1 cellular context compared by ENCODE assay signal in the genomic region with DNA sequence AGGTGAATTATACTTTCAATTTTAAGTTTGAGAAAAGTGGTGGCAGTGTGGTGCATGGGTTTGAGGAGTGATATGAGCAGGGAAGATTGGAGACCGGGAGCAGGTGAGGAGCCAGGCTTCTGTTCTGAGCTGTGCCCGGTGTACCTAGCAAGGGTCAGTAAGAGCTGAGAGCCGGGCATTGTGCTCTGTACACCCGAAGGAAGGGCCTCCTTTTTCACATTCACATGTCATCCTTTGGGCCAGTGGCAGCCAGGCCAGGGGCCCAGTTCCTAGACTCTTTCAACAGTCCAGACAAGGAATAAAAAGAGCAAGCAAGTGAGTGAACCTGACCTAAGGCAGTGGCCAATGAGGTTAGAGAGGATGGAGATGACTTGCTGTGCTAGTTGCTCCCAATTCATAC.
A peak's percentile ranks its signal among the peaks of the same experiment; 100 is the strongest.
TF ChIP-seq lines count a peak whose summit lies in the region.

No MANE protein-coding gene starts in this region.

TF ChIP-seq in HepG2, 621 proteins besides CTCF, POLR2A, EP300 and RAD21:
- TF ChIP-seq, protein P1, sequence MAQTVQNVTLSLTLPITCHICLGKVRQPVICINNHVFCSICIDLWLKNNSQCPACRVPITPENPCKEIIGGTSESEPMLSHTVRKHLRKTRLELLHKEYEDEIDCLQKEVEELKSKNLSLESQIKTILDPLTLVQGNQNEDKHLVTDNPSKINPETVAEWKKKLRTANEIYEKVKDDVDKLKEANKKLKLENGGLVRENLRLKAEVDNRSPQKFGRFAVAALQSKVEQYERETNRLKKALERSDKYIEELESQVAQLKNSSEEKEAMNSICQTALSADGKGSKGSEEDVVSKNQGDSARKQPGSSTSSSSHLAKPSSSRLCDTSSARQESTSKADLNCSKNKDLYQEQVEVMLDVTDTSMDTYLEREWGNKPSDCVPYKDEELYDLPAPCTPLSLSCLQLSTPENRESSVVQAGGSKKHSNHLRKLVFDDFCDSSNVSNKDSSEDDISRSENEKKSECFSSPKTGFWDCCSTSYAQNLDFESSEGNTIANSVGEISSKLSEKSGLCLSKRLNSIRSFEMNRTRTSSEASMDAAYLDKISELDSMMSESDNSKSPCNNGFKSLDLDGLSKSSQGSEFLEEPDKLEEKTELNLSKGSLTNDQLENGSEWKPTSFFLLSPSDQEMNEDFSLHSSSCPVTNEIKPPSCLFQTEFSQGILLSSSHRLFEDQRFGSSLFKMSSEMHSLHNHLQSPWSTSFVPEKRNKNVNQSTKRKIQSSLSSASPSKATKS (CRISPR knock-in tag; IDR thresholded peaks at IDR 0.05) = no peak
- TF ChIP-seq ELF3 (CRISPR knock-in tag; IDR thresholded peaks at IDR 0.05) (no peak), ZNF383 (CRISPR knock-in tag; IDR thresholded peaks at IDR 0.05; ENCODE audit: borderline replicate concordance) (no peak), NPAS2 (CRISPR knock-in tag; IDR thresholded peaks at IDR 0.05; ENCODE audit: borderline replicate concordance) (no peak), ZFP36L1 (CRISPR knock-in tag; IDR thresholded peaks at IDR 0.05) (no peak), ZNF317 (CRISPR knock-in tag; IDR thresholded peaks at IDR 0.05) (0 out of 2 replicates have a peak, but pooled peaks have one; percentile 15), NFYB (CRISPR knock-in tag; IDR thresholded peaks at IDR 0.05) (0 out of 2 replicates have a peak, but pooled peaks have one; percentile 3), KDM4B (CRISPR knock-in tag; IDR thresholded peaks at IDR 0.05) (no peak), ZNF713 (CRISPR knock-in tag; IDR thresholded peaks at IDR 0.05) (no peak), ZNF232 (CRISPR knock-in tag; IDR thresholded peaks at IDR 0.05; ENCODE audit: borderline replicate concordance) (no peak), TAF1 (CRISPR knock-in tag; IDR thresholded peaks at IDR 0.05) (no peak), ZNF562 (CRISPR knock-in tag; IDR thresholded peaks at IDR 0.05; ENCODE audit: borderline replicate concordance) (no peak), FOXJ3 (CRISPR knock-in tag; IDR thresholded peaks at IDR 0.05; ENCODE audit: borderline replicate concordance) (no peak), FLYWCH1 (CRISPR knock-in tag; IDR thresholded peaks at IDR 0.05) (no peak), SAP130 (CRISPR knock-in tag; IDR thresholded peaks at IDR 0.05; ENCODE audit: low read depth) (no peak), GFI1 (CRISPR knock-in tag; IDR thresholded peaks at IDR 0.05; ENCODE audit: borderline replicate concordance) (no peak), ZNF30 (CRISPR knock-in tag; IDR thresholded peaks at IDR 0.05) (no peak), U2AF2 (IDR thresholded peaks at IDR 0.05; ENCODE audit: low read depth, low read length) (no peak), HES4 (CRISPR knock-in tag; IDR thresholded peaks at IDR 0.05; ENCODE audit: borderline replicate concordance) (no peak), ZNF556 (CRISPR knock-in tag; IDR thresholded peaks at IDR 0.05; ENCODE audit: borderline replicate concordance) (no peak), ZNF20 (CRISPR knock-in tag; IDR thresholded peaks at IDR 0.05) (no peak), ATF7-NPFF (CRISPR knock-in tag; IDR thresholded peaks at IDR 0.05; ENCODE audit: low read depth) (no peak), SRSF1 (optimal IDR thresholded peaks at IDR 0.05; ENCODE audit: low read depth, low read length) (no peak), ZNF225 (CRISPR knock-in tag; IDR thresholded peaks at IDR 0.05) (no peak), ZFX (CRISPR knock-in tag; IDR thresholded peaks at IDR 0.05; ENCODE audit: low read depth) (no peak; the same call in 1 of the 2 replicates), NR3C1 (CRISPR knock-in tag; IDR thresholded peaks at IDR 0.05) (no peak), ZNF451 (CRISPR knock-in tag; IDR thresholded peaks at IDR 0.05) (no peak), NR2F1 (CRISPR knock-in tag; IDR thresholded peaks at IDR 0.05) (no peak), TGIF2 (CRISPR knock-in tag; IDR thresholded peaks at IDR 0.05) (no peak), ZNF879 (CRISPR knock-in tag; IDR thresholded peaks at IDR 0.05) (no peak), ZNF567 (CRISPR knock-in tag; IDR thresholded peaks at IDR 0.05; ENCODE audit: borderline replicate concordance) (no peak), ZNF777 (CRISPR knock-in tag; IDR thresholded peaks at IDR 0.05) (0 out of 2 replicates have a peak, but pooled peaks have one; percentile 4)
- TF ChIP-seq, protein P2, sequence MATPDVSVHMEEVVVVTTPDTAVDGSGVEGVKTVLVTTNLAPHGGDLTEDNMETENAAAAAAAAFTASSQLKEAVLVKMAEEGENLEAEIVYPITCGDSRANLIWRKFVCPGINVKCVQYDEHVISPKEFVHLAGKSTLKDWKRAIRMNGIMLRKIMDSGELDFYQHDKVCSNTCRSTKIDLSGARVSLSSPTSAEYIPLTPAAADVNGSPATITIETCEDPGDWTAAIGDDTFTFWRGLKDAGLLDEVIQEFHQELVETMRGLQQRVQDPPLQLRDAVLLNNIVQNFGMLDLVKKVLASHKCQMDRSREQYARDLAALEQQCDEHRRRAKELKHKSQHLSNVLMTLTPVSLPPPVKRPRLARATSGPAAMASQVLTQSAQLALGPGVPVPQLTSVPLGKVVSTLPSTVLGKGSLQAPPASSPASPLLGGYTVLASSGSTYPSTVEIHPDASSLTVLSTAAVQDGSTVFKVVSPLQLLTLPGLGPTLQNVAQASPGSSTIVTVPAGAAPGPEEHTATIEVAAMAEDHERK (CRISPR knock-in tag; IDR thresholded peaks at IDR 0.05; ENCODE audit: low read depth) = no peak
- TF ChIP-seq, protein P3, sequence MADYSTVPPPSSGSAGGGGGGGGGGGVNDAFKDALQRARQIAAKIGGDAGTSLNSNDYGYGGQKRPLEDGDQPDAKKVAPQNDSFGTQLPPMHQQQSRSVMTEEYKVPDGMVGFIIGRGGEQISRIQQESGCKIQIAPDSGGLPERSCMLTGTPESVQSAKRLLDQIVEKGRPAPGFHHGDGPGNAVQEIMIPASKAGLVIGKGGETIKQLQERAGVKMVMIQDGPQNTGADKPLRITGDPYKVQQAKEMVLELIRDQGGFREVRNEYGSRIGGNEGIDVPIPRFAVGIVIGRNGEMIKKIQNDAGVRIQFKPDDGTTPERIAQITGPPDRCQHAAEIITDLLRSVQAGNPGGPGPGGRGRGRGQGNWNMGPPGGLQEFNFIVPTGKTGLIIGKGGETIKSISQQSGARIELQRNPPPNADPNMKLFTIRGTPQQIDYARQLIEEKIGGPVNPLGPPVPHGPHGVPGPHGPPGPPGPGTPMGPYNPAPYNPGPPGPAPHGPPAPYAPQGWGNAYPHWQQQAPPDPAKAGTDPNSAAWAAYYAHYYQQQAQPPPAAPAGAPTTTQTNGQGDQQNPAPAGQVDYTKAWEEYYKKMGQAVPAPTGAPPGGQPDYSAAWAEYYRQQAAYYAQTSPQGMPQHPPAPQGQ (CRISPR knock-in tag; IDR thresholded peaks at IDR 0.05; ENCODE audit: borderline replicate concordance) = no peak
- TF ChIP-seq, protein P4, sequence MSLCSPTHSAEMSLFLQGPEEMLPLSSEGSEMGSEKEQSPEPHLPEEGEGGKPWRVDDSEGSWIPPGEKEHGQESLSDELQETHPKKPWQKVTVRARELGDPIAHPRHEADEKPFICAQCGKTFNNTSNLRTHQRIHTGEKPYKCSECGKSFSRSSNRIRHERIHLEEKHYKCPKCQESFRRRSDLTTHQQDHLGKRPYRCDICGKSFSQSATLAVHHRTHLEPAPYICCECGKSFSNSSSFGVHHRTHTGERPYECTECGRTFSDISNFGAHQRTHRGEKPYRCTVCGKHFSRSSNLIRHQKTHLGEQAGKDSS (CRISPR knock-in tag; IDR thresholded peaks at IDR 0.05; ENCODE audit: borderline replicate concordance, low read depth) = 0 out of 2 replicates have a peak, but pooled peaks have one; percentile 3
- TF ChIP-seq, protein P5, sequence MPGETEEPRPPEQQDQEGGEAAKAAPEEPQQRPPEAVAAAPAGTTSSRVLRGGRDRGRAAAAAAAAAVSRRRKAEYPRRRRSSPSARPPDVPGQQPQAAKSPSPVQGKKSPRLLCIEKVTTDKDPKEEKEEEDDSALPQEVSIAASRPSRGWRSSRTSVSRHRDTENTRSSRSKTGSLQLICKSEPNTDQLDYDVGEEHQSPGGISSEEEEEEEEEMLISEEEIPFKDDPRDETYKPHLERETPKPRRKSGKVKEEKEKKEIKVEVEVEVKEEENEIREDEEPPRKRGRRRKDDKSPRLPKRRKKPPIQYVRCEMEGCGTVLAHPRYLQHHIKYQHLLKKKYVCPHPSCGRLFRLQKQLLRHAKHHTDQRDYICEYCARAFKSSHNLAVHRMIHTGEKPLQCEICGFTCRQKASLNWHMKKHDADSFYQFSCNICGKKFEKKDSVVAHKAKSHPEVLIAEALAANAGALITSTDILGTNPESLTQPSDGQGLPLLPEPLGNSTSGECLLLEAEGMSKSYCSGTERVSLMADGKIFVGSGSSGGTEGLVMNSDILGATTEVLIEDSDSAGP (CRISPR knock-in tag; IDR thresholded peaks at IDR 0.05; ENCODE audit: borderline replicate concordance) = 0 out of 2 replicates have a peak, but pooled peaks have one; percentile 2
- TF ChIP-seq, protein P6, sequence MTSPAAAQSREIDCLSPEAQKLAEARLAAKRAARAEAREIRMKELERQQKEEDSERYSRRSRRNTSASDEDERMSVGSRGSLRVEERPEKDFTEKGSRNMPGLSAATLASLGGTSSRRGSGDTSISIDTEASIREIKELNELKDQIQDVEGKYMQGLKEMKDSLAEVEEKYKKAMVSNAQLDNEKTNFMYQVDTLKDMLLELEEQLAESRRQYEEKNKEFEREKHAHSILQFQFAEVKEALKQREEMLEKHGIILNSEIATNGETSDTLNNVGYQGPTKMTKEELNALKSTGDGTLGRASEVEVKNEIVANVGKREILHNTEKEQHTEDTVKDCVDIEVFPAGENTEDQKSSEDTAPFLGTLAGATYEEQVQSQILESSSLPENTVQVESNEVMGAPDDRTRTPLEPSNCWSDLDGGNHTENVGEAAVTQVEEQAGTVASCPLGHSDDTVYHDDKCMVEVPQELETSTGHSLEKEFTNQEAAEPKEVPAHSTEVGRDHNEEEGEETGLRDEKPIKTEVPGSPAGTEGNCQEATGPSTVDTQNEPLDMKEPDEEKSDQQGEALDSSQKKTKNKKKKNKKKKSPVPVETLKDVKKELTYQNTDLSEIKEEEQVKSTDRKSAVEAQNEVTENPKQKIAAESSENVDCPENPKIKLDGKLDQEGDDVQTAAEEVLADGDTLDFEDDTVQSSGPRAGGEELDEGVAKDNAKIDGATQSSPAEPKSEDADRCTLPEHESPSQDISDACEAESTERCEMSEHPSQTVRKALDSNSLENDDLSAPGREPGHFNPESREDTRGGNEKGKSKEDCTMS (CRISPR knock-in tag; conservative IDR thresholded peaks at IDR 0.05) = no peak
- TF ChIP-seq, protein P7, sequence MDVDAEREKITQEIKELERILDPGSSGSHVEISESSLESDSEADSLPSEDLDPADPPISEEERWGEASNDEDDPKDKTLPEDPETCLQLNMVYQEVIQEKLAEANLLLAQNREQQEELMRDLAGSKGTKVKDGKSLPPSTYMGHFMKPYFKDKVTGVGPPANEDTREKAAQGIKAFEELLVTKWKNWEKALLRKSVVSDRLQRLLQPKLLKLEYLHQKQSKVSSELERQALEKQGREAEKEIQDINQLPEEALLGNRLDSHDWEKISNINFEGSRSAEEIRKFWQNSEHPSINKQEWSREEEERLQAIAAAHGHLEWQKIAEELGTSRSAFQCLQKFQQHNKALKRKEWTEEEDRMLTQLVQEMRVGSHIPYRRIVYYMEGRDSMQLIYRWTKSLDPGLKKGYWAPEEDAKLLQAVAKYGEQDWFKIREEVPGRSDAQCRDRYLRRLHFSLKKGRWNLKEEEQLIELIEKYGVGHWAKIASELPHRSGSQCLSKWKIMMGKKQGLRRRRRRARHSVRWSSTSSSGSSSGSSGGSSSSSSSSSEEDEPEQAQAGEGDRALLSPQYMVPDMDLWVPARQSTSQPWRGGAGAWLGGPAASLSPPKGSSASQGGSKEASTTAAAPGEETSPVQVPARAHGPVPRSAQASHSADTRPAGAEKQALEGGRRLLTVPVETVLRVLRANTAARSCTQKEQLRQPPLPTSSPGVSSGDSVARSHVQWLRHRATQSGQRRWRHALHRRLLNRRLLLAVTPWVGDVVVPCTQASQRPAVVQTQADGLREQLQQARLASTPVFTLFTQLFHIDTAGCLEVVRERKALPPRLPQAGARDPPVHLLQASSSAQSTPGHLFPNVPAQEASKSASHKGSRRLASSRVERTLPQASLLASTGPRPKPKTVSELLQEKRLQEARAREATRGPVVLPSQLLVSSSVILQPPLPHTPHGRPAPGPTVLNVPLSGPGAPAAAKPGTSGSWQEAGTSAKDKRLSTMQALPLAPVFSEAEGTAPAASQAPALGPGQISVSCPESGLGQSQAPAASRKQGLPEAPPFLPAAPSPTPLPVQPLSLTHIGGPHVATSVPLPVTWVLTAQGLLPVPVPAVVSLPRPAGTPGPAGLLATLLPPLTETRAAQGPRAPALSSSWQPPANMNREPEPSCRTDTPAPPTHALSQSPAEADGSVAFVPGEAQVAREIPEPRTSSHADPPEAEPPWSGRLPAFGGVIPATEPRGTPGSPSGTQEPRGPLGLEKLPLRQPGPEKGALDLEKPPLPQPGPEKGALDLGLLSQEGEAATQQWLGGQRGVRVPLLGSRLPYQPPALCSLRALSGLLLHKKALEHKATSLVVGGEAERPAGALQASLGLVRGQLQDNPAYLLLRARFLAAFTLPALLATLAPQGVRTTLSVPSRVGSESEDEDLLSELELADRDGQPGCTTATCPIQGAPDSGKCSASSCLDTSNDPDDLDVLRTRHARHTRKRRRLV (CRISPR knock-in tag; IDR thresholded peaks at IDR 0.05) = no peak
- TF ChIP-seq, protein P8, sequence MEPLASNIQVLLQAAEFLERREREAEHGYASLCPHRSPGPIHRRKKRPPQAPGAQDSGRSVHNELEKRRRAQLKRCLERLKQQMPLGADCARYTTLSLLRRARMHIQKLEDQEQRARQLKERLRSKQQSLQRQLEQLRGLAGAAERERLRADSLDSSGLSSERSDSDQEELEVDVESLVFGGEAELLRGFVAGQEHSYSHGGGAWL (CRISPR knock-in tag; IDR thresholded peaks at IDR 0.05) = no peak
